Comparison of ENCODE assay signal across 8 cellular contexts in genomic region chr14:88562831-88563686, GRCh38. TPM values are rescaled to one million over a fixed set of nuclear protein-coding genes. Genes with fewer than 3 reads are reported as not detected.
DNase-seq lines count a peak whose midpoint lies in the region; ATAC-seq and TF ChIP-seq lines count a peak whose summit lies in the region.

Gene ZC3H14, plus strand, starts transcription at chr14:88563037. Its CDS starts 97 bp downstream, at chr14:88563134.

- H3K36me3 ChIP-seq in BJ (ENCODE audit: control insufficient read depth, insufficient read depth, low read length): no peaks in the 10 kb centered on the region

- peak; percentile 66 for TF ChIP-seq POLR2A in GM19193 (IDR thresholded peaks at IDR 0.05; ENCODE audit: extremely low read depth, insufficient read depth, insufficient read length)

- H3K27ac ChIP-seq in layer of hippocampus (ENCODE audit: low read depth, low read length): peak within 1 kb of the TSS; percentile 84

- CTCF ChIA-PET in BJ (lab: Yijun Ruan, JAX): interaction anchor here (4.2 kb wide), 1 partner anchor 71 kb away, joined by 29 read pairs; no protein-coding TSS in a partner anchor

- POLR2A ChIA-PET in BJ (lab: Charles Lee): no interaction called here

- no peak for TF ChIP-seq CTCF in BJ (IDR thresholded peaks at IDR 0.05; ENCODE audit: insufficient read depth, low read depth, low read length)
- TF ChIP-seq CTCF in choroid plexus epithelial cell (conservative IDR thresholded peaks at IDR 0.05; ENCODE audit: low read depth, low read length): no peak

- H3K27me3 ChIP-seq in BJ (ENCODE audit: control insufficient read depth, insufficient read depth, low read length) (no peaks in the 10 kb centered on the region), layer of hippocampus (ENCODE audit: control insufficient read depth, insufficient read depth, low read length) (no peaks in the 10 kb centered on the region)

- H3K4me3 ChIP-seq in BJ (ENCODE audit: low read depth, low read length) (peak within 1 kb of the TSS; percentile 95), choroid plexus epithelial cell (ENCODE audit: low read depth, low read length) (peak within 1 kb of the TSS; percentile 98)

- DNase-seq in BJ (ENCODE audit: low read depth) (no peak), NCI-H524 (lab: John Stamatoyannopoulos, UW) (peak; percentile 92 to 96), choroid plexus epithelial cell (ENCODE audit: low read depth) (peak; percentile 88)
- peak; percentile 83 to 85 for DNase-seq in activated CD4-positive, alpha-beta T cell treated with anti-CD3 and anti-CD28 coated beads for 4 hours
- peak; percentile 85 for DNase-seq in stimulated activated CD4-positive, alpha-beta T cell treated with anti-CD3 and anti-CD28 coated beads, Interleukin-1b, Interleukin-23, amount 100 ng/mL, for 48 hours

- ATAC-seq in HG03432 (IDR thresholded peaks at IDR 0.05; ENCODE audit: unreplicated experiment): peak; percentile 97

RNA-seq across cellular contexts. Expression of gene ZC3H14, which starts in this region (rescaled TPM):
- 81.8 and 112 TPM in 2 replicates for polyA plus RNA-seq in BJ (2011; rRNA removed)
- polyA minus RNA-seq in BJ (2011; rRNA and poly(A)+ RNA removed): 72.4 and 85.0 TPM in 2 replicates
